In genomic region chr11:74429205-74429604, GRCh38 we compare ENCODE assay signal across 24 cellular contexts. TPM values are rescaled to one million over a fixed set of nuclear protein-coding genes. Genes with fewer than 3 reads are reported as not detected.
DNase-seq lines count a peak whose midpoint lies in the region; ATAC-seq and TF ChIP-seq lines count a peak whose summit lies in the region.
"Had no signal": no experiment of that assay in that cellular context is flagged by ENCODE, and none has a peak within 500 bp of the region (broad histone marks: within the 10 kb centered on the region; RNA-seq: fewer than 3 reads in every experiment).

No MANE protein-coding gene starts in this region.

- TF ChIP-seq CTCF in mammary epithelial cell (conservative IDR thresholded peaks at IDR 0.05 in 1 of 2, IDR thresholded peaks at IDR 0.05 in 1 of 2; ENCODE audit: extremely low read depth in 1 of 2, insufficient read depth in 1 of 2, low read depth in 1 of 2, low read length in 2 of 2) (no peak), MCF 10A (IDR thresholded peaks at IDR 0.05; ENCODE audit: unreplicated experiment) (no peak), HEK293 (tag by site-specific recombination; IDR thresholded peaks at IDR 0.05) (no peak)

- no peaks in the 10 kb centered on the region for H3K9me3 Mint-ChIP-seq in MCF 10A (ENCODE audit: unreplicated experiment)

- no peaks in the 10 kb centered on the region for H3K27me3 ChIP-seq in mammary epithelial cell (ENCODE audit: insufficient read depth, low read length)
- H3K27me3 ChIP-seq: BE2C, BLaER1 had no signal

- H3K79me2 ChIP-seq in mammary epithelial cell (ENCODE audit: insufficient read depth, low read length) = no peaks in the 10 kb centered on the region

- 30% methylated on average over 2 of the region's 3 CpGs for WGBS in mammary epithelial cell (ENCODE audit: low coverage, missing lambda C conversion rate)

- DNase-seq in mammary epithelial cell (no peak), MCF 10A (ENCODE audit: unreplicated experiment) (no peak), SK-N-MC (ENCODE audit: low read depth, low spot score) (peak; percentile 81), OCI-M2 (lab: John Stamatoyannopoulos, UW; ENCODE audit: unreplicated experiment) (no peak), DMS79 (lab: John Stamatoyannopoulos, UW) (no peak)
- DNase-seq: ACHN; BE2C; C1 segment of cervical spinal cord; CD4-positive, alpha-beta memory T cell; CD4-positive, CD25-positive, alpha-beta regulatory T cell; CD8-positive, alpha-beta memory T cell; COR-L47; DMS 273 treated with DMSO at 0.1 percent for 48 hours; DMS153; DMS53; DMS79 treated with DMSO at 0.1 percent for 48 hours; GF-D8 had no signal

- BruUV-seq in mammary epithelial cell (replicated peaks; lab: Mats Ljungman, UMichigan) = no TSS peak
- no TSS peak for BruUV-seq in MCF 10A (replicated peaks; lab: Mats Ljungman, UMichigan)

- POLR2A ChIA-PET in MCF 10A (lab: Yijun Ruan, JAX) (interaction anchor here (1.0 kb wide), 1 partner anchor 8 kb away, joined by 3 read pairs; no protein-coding TSS in a partner anchor), HEK293 (lab: Yijun Ruan, JAX) (no interaction called here)

- H3K4me3 ChIP-seq in mammary epithelial cell (replicated peaks in 1 of 3; ENCODE audit: insufficient read depth in 1 of 3, low read depth in 2 of 3, low read length in 3 of 3) (no peak overlapping the region), HEK293 (ENCODE audit: low read depth, low read length) (no peak overlapping the region), SK-N-MC (peak overlapping the region; percentile 44)
- H3K4me3 ChIP-seq: A549, BLaER1 had no signal

- no peak overlapping the region for H3K27ac ChIP-seq in mammary epithelial cell (ENCODE audit: insufficient read depth, low read depth, low read length)
- no peak overlapping the region for H3K27ac ChIP-seq in HEK293 (ENCODE audit: extremely low read depth, low read depth, low read length)
- H3K27ac ChIP-seq in SK-N-MC = peak overlapping the region; percentile 96
- H3K27ac ChIP-seq: 22Rv1, A549, BLaER1 had no signal

- H3K36me3 Mint-ChIP-seq in MCF 10A (ENCODE audit: insufficient read depth, unreplicated experiment) = peaks cover 5% of the 10 kb centered on the region
- H3K36me3 Mint-ChIP-seq: CD14-positive monocyte; CD4-positive, alpha-beta memory T cell had no signal

- no peak overlapping the region for H3K27ac Mint-ChIP-seq in MCF 10A (ENCODE audit: low read depth, unreplicated experiment)
- H3K27ac Mint-ChIP-seq: CD14-positive monocyte; CD4-positive, alpha-beta memory T cell; CD4-positive, CD25-positive, alpha-beta regulatory T cell had no signal

- H2AFZ ChIP-seq in mammary epithelial cell (ENCODE audit: low read depth, low read length) = peak overlapping the region; percentile 1

- H3K4me1 ChIP-seq in mammary epithelial cell (ENCODE audit: insufficient read depth, low read length) (peaks cover 6% of the 10 kb centered on the region), HEK293 (ENCODE audit: control insufficient read depth, insufficient read depth, low read length) (no peaks in the 10 kb centered on the region)
- H3K4me1 ChIP-seq: A549, BE2C, BLaER1 had no signal

- CTCF ChIA-PET in mammary epithelial cell (lab: Charles Lee; ENCODE audit: low non-redundant PET) (no interaction called here), MCF 10A (lab: Yijun Ruan, JAX) (interaction anchor here (1.0 kb wide), 1 partner anchor 40 kb away, joined by 6 read pairs; no protein-coding TSS in a partner anchor), HEK293 (lab: Yijun Ruan, JAX) (interaction anchor here (0.6 kb wide), 3 partner anchors 10 to 275 kb away, joined by 3 to 5 read pairs (median 3); no protein-coding TSS in a partner anchor)

- dilution Hi-C loops in mammary epithelial cell (cut with HindIII; ENCODE audit: low sequenced_read_pairs) = no loop called here

- no peaks in the 10 kb centered on the region for H3K9me3 ChIP-seq in mammary epithelial cell (replicated peaks; ENCODE audit: insufficient read depth, low read length)
- H3K9me3 ChIP-seq in HEK293 (ENCODE audit: control insufficient read depth, insufficient read depth, low read depth, low read length) = no peaks in the 10 kb centered on the region
- peaks cover 6% of the 10 kb centered on the region; the same call in 1 of the 2 replicates for H3K9me3 ChIP-seq in SK-N-MC (ENCODE audit: low read depth, low read length)
- H3K9me3 ChIP-seq: BE2C had no signal

- H3K4me3 Mint-ChIP-seq in MCF 10A (ENCODE audit: unreplicated experiment) = no peak overlapping the region
- H3K4me3 Mint-ChIP-seq: CD14-positive monocyte; CD4-positive, alpha-beta memory T cell; CD8-positive, alpha-beta memory T cell had no signal

- in situ Hi-C loops in mammary epithelial cell (cut with MboI; ENCODE audit: low sequenced_read_pairs in 2 of 2) = no loop called here

- intact Hi-C loops in mammary epithelial cell (cut with micrococcal nuclease) = no loop called here
- intact Hi-C loops in MCF 10A (cut with micrococcal nuclease) = no loop called here

- H3K9ac ChIP-seq in mammary epithelial cell (ENCODE audit: insufficient read depth, low read length) (no peak overlapping the region), SK-N-MC (ENCODE audit: insufficient read length) (peak overlapping the region; percentile 43)
- H3K9ac ChIP-seq: BLaER1 had no signal

- no peaks in the 10 kb centered on the region for H3K27me3 Mint-ChIP-seq in MCF 10A (ENCODE audit: insufficient read depth, unreplicated experiment)
- H3K27me3 Mint-ChIP-seq: CD4-positive, CD25-positive, alpha-beta regulatory T cell had no signal

- no peaks in the 10 kb centered on the region for H4K20me1 ChIP-seq in mammary epithelial cell (ENCODE audit: insufficient read depth, low read length)
- H4K20me1 ChIP-seq: BLaER1 had no signal

- H3K4me2 ChIP-seq in mammary epithelial cell (ENCODE audit: insufficient read depth, low read depth, low read length) = no peak overlapping the region
- H3K4me2 ChIP-seq: A549, BLaER1 had no signal

- ATAC-seq in GM21737 (IDR thresholded peaks at IDR 0.05; ENCODE audit: unreplicated experiment) = no peak
- ATAC-seq: A549 had no signal

- H3K4me1 Mint-ChIP-seq in MCF 10A (ENCODE audit: insufficient read depth, unreplicated experiment) = no peaks in the 10 kb centered on the region
- H3K4me1 Mint-ChIP-seq: CD14-positive monocyte; CD4-positive, alpha-beta memory T cell; CD8-positive, alpha-beta memory T cell had no signal

- H3K36me3 ChIP-seq in mammary epithelial cell (ENCODE audit: insufficient read depth, low read length) (no peaks in the 10 kb centered on the region), HEK293 (ENCODE audit: control insufficient read depth in 2 of 2, insufficient read depth in 1 of 2, low read length in 2 of 2) (no peaks in the 10 kb centered on the region), SK-N-MC (ENCODE audit: insufficient read depth, low read length) (no peaks in the 10 kb centered on the region)
- H3K36me3 ChIP-seq: BE2C, BLaER1 had no signal

TF ChIP-seq in HEK293, 187 proteins besides CTCF, POLR2A, EP300 and RAD21:
- TF ChIP-seq ZBTB10 (tag by site-specific recombination; IDR thresholded peaks at IDR 0.05) = no peak
- TF ChIP-seq ZNF366 (tag by site-specific recombination; conservative IDR thresholded peaks at IDR 0.05) = peak; percentile 63
- no peak for TF ChIP-seq PRDM4 (tag by site-specific recombination; IDR thresholded peaks at IDR 0.05)

RNA-seq across cellular contexts. Expression of gene PGM2L1, which starts 31.0 kb away (rescaled TPM):
- total RNA-seq in mammary epithelial cell (1 to 10 TPM; 6.6 to 9.0 TPM), MCF 10A (2022) (0.59 and 0.75 TPM in 2 replicates)
- 1.6 TPM for polyA plus RNA-seq in mammary epithelial cell
- polyA minus RNA-seq in mammary epithelial cell = 3.1 TPM

RNA-seq across cellular contexts. Expression of gene KCNE3, which starts 38.1 kb away (rescaled TPM):
- under 1 TPM in 1 of 2 donors, not detected in 1; 0.50 TPM for total RNA-seq in mammary epithelial cell
- polyA plus RNA-seq in mammary epithelial cell = not detected
- not detected for polyA minus RNA-seq in mammary epithelial cell
- not detected in 2 replicates for total RNA-seq in MCF 10A (2022)
- total RNA-seq: A172; CD4-positive, CD25-positive, alpha-beta regulatory T cell had no signal
- polyA plus RNA-seq: CD4-positive, alpha-beta memory T cell; CD8-positive, alpha-beta memory T cell had no signal
